In genomic region chr18:55321268-55322175, GRCh38 we compare ENCODE assay signal across 8 cellular contexts.
DNase-seq lines count a peak whose midpoint lies in the region; ATAC-seq and TF ChIP-seq lines count a peak whose summit lies in the region.

No MANE protein-coding gene starts in this region.

- H3K4me3 Mint-ChIP-seq in stimulated activated naive CD8-positive, alpha-beta T cell treated with anti-CD3 and anti-CD28 coated beads, Interleukin-15, amount 100 ng/mL, for 72 hours, result peak overlapping the region; percentile 62 to 81

- no peak for TF ChIP-seq CTCF in WI38 (IDR thresholded peaks at IDR 0.05; ENCODE audit: low read depth, low read length)

- no peaks in the 10 kb centered on the region for H3K9me3 Mint-ChIP-seq in stimulated activated naive CD8-positive, alpha-beta T cell treated with anti-CD3 and anti-CD28 coated beads, Interleukin-15, amount 100 ng/mL, for 72 hours

- TF ChIP-seq POLR2A in erythroblast (IDR thresholded peaks at IDR 0.05; ENCODE audit: low read length), result no peak

- peak; percentile 4 for DNase-seq in stimulated activated CD4-positive, alpha-beta T cell treated with anti-CD3 and anti-CD28 coated beads, Interleukin-12 subunit alpha, Interleukin-12 subunit beta, amount 100 ng/mL, for 4 hours
- no peak for DNase-seq in stimulated activated CD4-positive, alpha-beta T cell treated with anti-CD3 and anti-CD28 coated beads, Interleukin-4, amount 100 ng/mL, for 24 hours
- peak; percentile 84 for DNase-seq in NCI-H128 (lab: John Stamatoyannopoulos, UW; ENCODE audit: unreplicated experiment)
- peak; percentile 91 to 93 for DNase-seq in erythroblast (lab: John Stamatoyannopoulos, UW)
- DNase-seq in stimulated activated naive CD8-positive, alpha-beta T cell treated with anti-CD3 and anti-CD28 coated beads, Interleukin-15, amount 100 ng/mL, for 72 hours, result peak; percentile 27 to 29

- H3K4me1 Mint-ChIP-seq in stimulated activated naive CD8-positive, alpha-beta T cell treated with anti-CD3 and anti-CD28 coated beads, Interleukin-15, amount 100 ng/mL, for 72 hours, result peaks cover 8% of the 10 kb centered on the region

- peaks cover 6% of the 10 kb centered on the region for H3K27me3 ChIP-seq in mononuclear cell (ENCODE audit: insufficient read depth, low read length)

- H3K9me3 ChIP-seq in mononuclear cell (ENCODE audit: low read depth, low read length), result no peaks in the 10 kb centered on the region

- H3K4me3 ChIP-seq in WI38 (ENCODE audit: low read depth, low read length) (peak overlapping the region; percentile 71), mononuclear cell (ENCODE audit: low read length) (peak overlapping the region; percentile 62)

- peak; percentile 59 for ATAC-seq in HG02623 (IDR thresholded peaks at IDR 0.05; ENCODE audit: unreplicated experiment)
- ATAC-seq in stimulated activated naive CD8-positive, alpha-beta T cell treated with anti-CD3 and anti-CD28 coated beads, Interleukin-15, amount 100 ng/mL, for 72 hours, result peak; percentile 54

- peaks cover 13% of the 10 kb centered on the region for H3K4me1 ChIP-seq in mononuclear cell (ENCODE audit: insufficient read depth, low read length)

- H3K27ac Mint-ChIP-seq in stimulated activated naive CD8-positive, alpha-beta T cell treated with anti-CD3 and anti-CD28 coated beads, Interleukin-15, amount 100 ng/mL, for 72 hours, result no peak overlapping the region

- H3K27me3 Mint-ChIP-seq in stimulated activated naive CD8-positive, alpha-beta T cell treated with anti-CD3 and anti-CD28 coated beads, Interleukin-15, amount 100 ng/mL, for 72 hours, result peaks cover 47% of the 10 kb centered on the region
